Comparison of ENCODE assay signal across 18 cellular contexts in the genomic region with DNA sequence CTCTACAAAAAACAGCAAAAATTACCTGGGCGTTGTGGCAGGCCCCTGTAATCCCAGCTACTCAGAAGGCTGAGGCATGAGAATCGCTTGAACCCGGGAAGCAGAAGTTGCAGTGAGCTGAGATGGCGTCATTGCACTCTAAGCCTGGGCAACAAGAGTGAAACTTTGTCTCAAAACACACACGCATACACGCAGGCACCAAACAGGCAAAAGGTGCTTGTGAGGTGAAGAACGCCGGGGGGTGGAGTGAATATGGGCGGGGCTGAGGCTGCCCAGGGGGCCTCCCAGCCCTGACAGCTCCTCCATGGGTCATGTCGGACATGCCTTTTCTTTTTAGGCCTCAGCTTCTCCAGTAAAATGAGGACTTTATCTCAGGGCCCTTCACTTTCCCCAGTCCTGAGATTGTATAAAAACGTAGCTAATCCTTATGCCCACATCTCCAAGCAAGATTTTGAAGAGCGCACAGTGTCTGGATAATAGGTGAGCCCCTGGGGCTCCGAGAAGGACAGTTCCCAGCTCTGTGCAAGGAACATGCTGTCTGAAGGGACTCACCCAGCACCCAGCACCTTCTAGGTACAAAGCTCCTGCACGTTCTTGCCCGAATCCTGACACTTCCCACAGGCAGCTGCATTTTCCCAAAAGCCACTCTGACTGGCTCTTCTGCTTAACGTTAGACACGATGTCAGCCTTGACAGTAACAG.
"Had no signal": no experiment of that assay in that cellular context is flagged by ENCODE, and none has a peak within 500 bp of the region (broad histone marks: within the 10 kb centered on the region; RNA-seq: fewer than 3 reads in every experiment).

No MANE protein-coding gene starts in this region.

- H3K36me3 ChIP-seq: stomach, thyroid gland, uterus had no signal

- H3K27ac Mint-ChIP-seq: activated CD4-positive, alpha-beta memory T cell treated with anti-CD3 and anti-CD28 coated beads, Interleukin-2, amount 10 ng/mL, durations not matched to agents 7 days and 5 days; activated T-helper 17 cell treated with anti-CD3 and anti-CD28 coated beads, Interleukin-2, amount 50 U/mL, for 72 hours; immature natural killer cell; natural killer cell treated with Interleukin-12 subunit alpha and Interleukin-12 subunit beta and Interleukin-15 and Interleukin-18, amount 100 ng/mL, for 72 hours had no signal

- H3K79me2 ChIP-seq: parathyroid adenoma had no signal

- H3K4me1 ChIP-seq: uterus had no signal

- H3K4me3 Mint-ChIP-seq: activated CD4-positive, alpha-beta memory T cell treated with anti-CD3 and anti-CD28 coated beads, Interleukin-2, amount 10 ng/mL, durations not matched to agents 7 days and 5 days; activated T-helper 17 cell treated with anti-CD3 and anti-CD28 coated beads, Interleukin-2, amount 50 U/mL, for 72 hours; immature natural killer cell; natural killer cell treated with Interleukin-12 subunit alpha and Interleukin-12 subunit beta and Interleukin-15 and Interleukin-18, amount 100 ng/mL, for 72 hours had no signal

- H3K27me3 ChIP-seq: thyroid gland, uterus had no signal

- H3K4me1 Mint-ChIP-seq: activated CD4-positive, alpha-beta memory T cell treated with anti-CD3 and anti-CD28 coated beads, Interleukin-2, amount 10 ng/mL, durations not matched to agents 7 days and 5 days; immature natural killer cell had no signal

- H2AFZ ChIP-seq: parathyroid adenoma had no signal

- H3K27ac ChIP-seq: parathyroid adenoma, skin epidermis, stomach, thyroid gland, uterus had no signal

- DNase-seq: activated CD4-positive, alpha-beta memory T cell treated with anti-CD3 and anti-CD28 coated beads, Interleukin-2, amount 10 ng/mL, durations not matched to agents 7 days and 5 days; activated naive CD4-positive, alpha-beta T cell treated with anti-CD3 and anti-CD28 coated beads, Interleukin-2, amount 50 U/mL, for 16 hours; amniotic stem cell; cerebellar nuclear complex; dermis blood vessel endothelial cell; glutamatergic neuron; immature natural killer cell; left colon; stimulated activated CD4-positive, alpha-beta T cell treated with anti-CD3 and anti-CD28 coated beads, Interleukin-4, amount 100 ng/mL, for 4 hours; stomach; T-helper 9 cell; thyroid gland; uterus had no signal

- H3K36me3 Mint-ChIP-seq: brain; immature natural killer cell; natural killer cell treated with Interleukin-12 subunit alpha and Interleukin-12 subunit beta and Interleukin-15 and Interleukin-18, amount 100 ng/mL, for 72 hours had no signal

- H3K9ac ChIP-seq: parathyroid adenoma had no signal

- H3K9me3 ChIP-seq: stomach, thyroid gland, uterus had no signal

- H3K9me3 Mint-ChIP-seq: activated CD4-positive, alpha-beta memory T cell treated with anti-CD3 and anti-CD28 coated beads, Interleukin-2, amount 10 ng/mL, durations not matched to agents 7 days and 5 days; activated T-helper 17 cell treated with anti-CD3 and anti-CD28 coated beads, Interleukin-2, amount 50 U/mL, for 72 hours; immature natural killer cell; natural killer cell treated with Interleukin-12 subunit alpha and Interleukin-12 subunit beta and Interleukin-15 and Interleukin-18, amount 100 ng/mL, for 72 hours had no signal

- ATAC-seq: activated T-helper 17 cell treated with anti-CD3 and anti-CD28 coated beads, Interleukin-2, amount 50 U/mL, for 72 hours; left colon; natural killer cell treated with Interleukin-12 subunit alpha and Interleukin-12 subunit beta and Interleukin-15 and Interleukin-18, amount 100 ng/mL, for 72 hours had no signal

- H3K4me3 ChIP-seq: skin epidermis, stomach, thyroid gland, uterus had no signal
